In the genomic region with DNA sequence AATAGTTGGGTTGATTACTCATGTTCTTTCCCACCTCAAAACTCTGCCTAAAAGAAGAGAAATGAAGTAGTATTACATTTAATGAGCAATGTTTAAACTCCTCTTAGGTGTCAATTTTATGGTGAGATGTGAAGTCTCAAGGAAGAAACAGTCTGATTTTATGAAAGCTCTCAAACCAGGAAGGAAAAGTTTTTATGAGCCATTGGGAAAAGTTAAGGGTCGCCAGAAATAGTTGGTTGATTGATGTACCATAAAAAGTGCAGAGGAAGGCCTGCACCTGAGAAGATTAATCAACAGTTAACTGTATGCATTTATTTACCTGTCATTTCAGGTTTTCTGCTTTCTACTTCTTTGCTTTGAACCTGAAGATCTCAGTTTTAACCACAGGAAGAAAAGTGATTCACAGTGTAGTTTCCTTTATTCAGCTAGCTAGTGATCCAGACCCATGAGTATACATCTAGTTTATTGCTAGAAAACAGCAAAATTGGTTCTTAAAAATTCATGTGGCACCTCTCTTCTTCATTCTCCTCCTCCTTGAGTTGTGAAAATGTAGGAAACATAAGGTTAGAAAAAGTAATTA, we compare ENCODE assay signal across 5 cellular contexts.
"Had no signal": no experiment of that assay in that cellular context is flagged by ENCODE, and none has a peak within 500 bp of the region (broad histone marks: within the 10 kb centered on the region; RNA-seq: fewer than 3 reads in every experiment).

No MANE protein-coding gene starts in this region.

- H3K4me3 ChIP-seq: GM23338, K562 had no signal

- DNase-seq: H9, HCEC 1CT, IMR-90 had no signal

- H3K4me3 Mint-ChIP-seq: GM23338, H9 had no signal

- H3K4me2 ChIP-seq: GM23338 had no signal

- H3K9me3 Mint-ChIP-seq: GM23338, H9 had no signal

- ATAC-seq: GM23338, K562 had no signal

- H2AFZ ChIP-seq: GM23338 had no signal

- H3K27ac Mint-ChIP-seq: GM23338, H9 had no signal
